Comparison of ENCODE assay signal across 4 cellular contexts in genomic region chr4:67706682-67707081, GRCh38. TPM values are rescaled to one million over a fixed set of nuclear protein-coding genes. Genes with fewer than 3 reads are reported as not detected.
"Had no signal": no experiment of that assay in that cellular context is flagged by ENCODE, and none has a peak within 500 bp of the region (broad histone marks: within the 10 kb centered on the region; RNA-seq: fewer than 3 reads in every experiment).

No MANE protein-coding gene starts in this region.

RNA-seq across cellular contexts. Expression of gene GNRHR, which starts 47.5 kb away (rescaled TPM):
- total RNA-seq: LHCN-M2, M059J, MCF 10A, NCI-H460 had no signal
